12 cellular contexts compared by ENCODE assay signal in genomic region chr13:40404407-40404806, GRCh38.
A peak's percentile ranks its signal among the peaks of the same experiment; 100 is the strongest.
DNase-seq lines count a peak whose midpoint lies in the region; ATAC-seq and TF ChIP-seq lines count a peak whose summit lies in the region.
"Had no signal": no experiment of that assay in that cellular context is flagged by ENCODE, and none has a peak within 500 bp of the region (broad histone marks: within the 10 kb centered on the region; RNA-seq: fewer than 3 reads in every experiment).

No MANE protein-coding gene starts in this region.

- H2AK9ac ChIP-seq in IMR-90 (replicated peaks; ENCODE audit: low read depth, low read length, poor library complexity), result no peak overlapping the region

- intact Hi-C loops in IMR-90 (cut with micrococcal nuclease) (no loop called here), sciatic nerve (cut with DNase I) (loop anchor here (10.0 kb wide), 1 partner anchor 260 kb away; the partner anchor contains the start of gene FOXO1)

- in situ Hi-C loops in IMR-90 (cut with MboI; ENCODE audit: low sequenced_read_pairs), result no loop called here

- H3K14ac ChIP-seq in IMR-90 (replicated peaks; ENCODE audit: low read depth, low read length) (no peak overlapping the region), mesenchymal stem cell (ENCODE audit: low read length in 2 of 2) (peak overlapping the region in 1 of 2 experiments; percentile 78)

- TF ChIP-seq CTCF in IMR-90 (conservative IDR thresholded peaks at IDR 0.05; ENCODE audit: low read depth, low read length), result no peak

- no peaks in the 10 kb centered on the region for H3K36me3 ChIP-seq in IMR-90 (ENCODE audit: control insufficient read depth, insufficient read depth, low read length)
- no peaks in the 10 kb centered on the region for H3K36me3 ChIP-seq in mesenchymal stem cell (ENCODE audit: control insufficient read depth in 1 of 2, insufficient read depth in 2 of 2, low read depth in 1 of 2, low read length in 2 of 2)
- H3K36me3 ChIP-seq: BLaER1 had no signal

- WGBS in IMR-90 (ENCODE audit: extremely low coverage in 2 of 2, insufficient read length in 1 of 2), 2 experiments, result 100% methylated on average over 3 of the region's 6 CpGs; no CpG with 5 or more reads in 1 of the 2 experiments
- WGBS in mesenchymal stem cell, result 98% methylated on average over 6 of the region's 6 CpGs

- H2AFZ ChIP-seq in IMR-90 (replicated peaks; ENCODE audit: low read length, poor library complexity), result no peak overlapping the region
- H2AFZ ChIP-seq in mesenchymal stem cell (ENCODE audit: low read depth, low read length), result no peak overlapping the region
- H2AFZ ChIP-seq: GM23248 had no signal

- H3K36me3 Mint-ChIP-seq in stimulated activated memory B cell treated with anti-CD40 and anti-IgM and Interleukin-4, amounts not matched to agents 10 μg/mL and 1 μg/mL and 100 μg/mL, for 72 hours, result no peaks in the 10 kb centered on the region
- H3K36me3 Mint-ChIP-seq: CD4-positive, CD25-positive, alpha-beta regulatory T cell had no signal

- H4K8ac ChIP-seq in IMR-90 (ENCODE audit: low read depth in 2 of 2, low read length in 2 of 2) (peak overlapping the region in 1 of 2 experiments; percentile 19; a peak in 1 of 4 replicates), mesenchymal stem cell (ENCODE audit: low read length) (no peak overlapping the region)

- H3K4me3 ChIP-seq in IMR-90 (ENCODE audit: insufficient read depth, low read depth, low read length) (no peak overlapping the region), mesenchymal stem cell (ENCODE audit: insufficient read depth in 1 of 2, low read depth in 1 of 2, low read length in 2 of 2) (no peak overlapping the region)
- H3K4me3 ChIP-seq: BLaER1, GM23248 had no signal

- H3K4me1 Mint-ChIP-seq in stimulated activated memory B cell treated with anti-CD40 and anti-IgM and Interleukin-4, amounts not matched to agents 10 μg/mL and 1 μg/mL and 100 μg/mL, for 72 hours, result peaks cover 47% of the 10 kb centered on the region

- ATAC-seq in IMR-90 (ENCODE audit: low read depth), result no peak
- no peak for ATAC-seq in stimulated activated memory B cell treated with anti-CD40 and anti-IgM and Interleukin-4, amounts not matched to agents 10 μg/mL and 1 μg/mL and 100 μg/mL, for 72 hours
- ATAC-seq in sciatic nerve, result no peak
- ATAC-seq in GM18502 (IDR thresholded peaks at IDR 0.05; ENCODE audit: poor library complexity, unreplicated experiment), result no peak

- H3K9ac ChIP-seq in IMR-90 (ENCODE audit: low read depth, low read length) (no peak overlapping the region), mesenchymal stem cell (ENCODE audit: low read length) (no peak overlapping the region)
- H3K9ac ChIP-seq: BLaER1, GM23248 had no signal

- H3K79me1 ChIP-seq in IMR-90 (ENCODE audit: low read depth in 1 of 2, low read length in 2 of 2), result no peaks in the 10 kb centered on the region
- no peaks in the 10 kb centered on the region for H3K79me1 ChIP-seq in mesenchymal stem cell (replicated peaks; ENCODE audit: low read length, poor library complexity, severe bottlenecking)

- no peak overlapping the region for H2BK5ac ChIP-seq in IMR-90 (ENCODE audit: low read depth, low read length, poor library complexity, severe bottlenecking)
- H2BK5ac ChIP-seq in mesenchymal stem cell (ENCODE audit: low read depth, low read length, poor library complexity, severe bottlenecking), result no peak overlapping the region

- 0 out of 3 replicates have a peak overlapping the region, but pooled peaks have one; percentile 13 for H2BK15ac ChIP-seq in IMR-90 (ENCODE audit: low read depth, low read length)
- H2BK15ac ChIP-seq in mesenchymal stem cell (ENCODE audit: low read depth, poor library complexity, severe bottlenecking), result peak overlapping the region; percentile 26

- no peak overlapping the region for H3K23ac ChIP-seq in IMR-90 (ENCODE audit: low read depth, low read length)
- no peak overlapping the region for H3K23ac ChIP-seq in mesenchymal stem cell (ENCODE audit: low read length in 2 of 2)

- no peak overlapping the region for H3K4me3 Mint-ChIP-seq in stimulated activated memory B cell treated with anti-CD40 and anti-IgM and Interleukin-4, amounts not matched to agents 10 μg/mL and 1 μg/mL and 100 μg/mL, for 72 hours

- H3K4me1 ChIP-seq in IMR-90 (ENCODE audit: control insufficient read depth, insufficient read depth, low read length), result peaks cover 15% of the 10 kb centered on the region
- peaks cover 11% of the 10 kb centered on the region for H3K4me1 ChIP-seq in mesenchymal stem cell (ENCODE audit: control insufficient read depth, insufficient read depth, low read depth, low read length)

- H3K27me3 ChIP-seq in IMR-90 (ENCODE audit: control insufficient read depth, insufficient read depth, low read length), result no peaks in the 10 kb centered on the region
- H3K27me3 ChIP-seq in mesenchymal stem cell (ENCODE audit: control insufficient read depth in 1 of 2, insufficient read depth in 1 of 2, low read length in 2 of 2), result no peaks in the 10 kb centered on the region
- H3K27me3 ChIP-seq: BLaER1 had no signal

- no peaks in the 10 kb centered on the region for H3K9me3 ChIP-seq in IMR-90 (ENCODE audit: control insufficient read depth, insufficient read depth, low read length)
- H3K9me3 ChIP-seq in mesenchymal stem cell (ENCODE audit: control insufficient read depth, low read length), result no peaks in the 10 kb centered on the region

- no peak for TF ChIP-seq RAD21 in IMR-90 (IDR thresholded peaks at IDR 0.05; ENCODE audit: low read length)

- H2BK12ac ChIP-seq in mesenchymal stem cell (ENCODE audit: low read length in 2 of 2), result peak overlapping the region in 1 of 2 experiments; percentile 45

- H3K56ac ChIP-seq in IMR-90 (ENCODE audit: extremely low read depth, insufficient read depth, low read length), result no peak overlapping the region

- no peak overlapping the region for H3K18ac ChIP-seq in IMR-90 (ENCODE audit: low read depth, low read length)
- H3K18ac ChIP-seq in mesenchymal stem cell (ENCODE audit: low read depth in 1 of 2, low read length in 2 of 2), result peak overlapping the region in 1 of 2 experiments; percentile 61

- POLR2A ChIA-PET in IMR-90 (lab: Charles Lee; ENCODE audit: unreplicated experiment), result no interaction called here

- H4K20me1 ChIP-seq in IMR-90 (ENCODE audit: insufficient read depth, low read length), result no peaks in the 10 kb centered on the region
- H4K20me1 ChIP-seq: BLaER1 had no signal

- no peaks in the 10 kb centered on the region for H3K27me3 Mint-ChIP-seq in stimulated activated memory B cell treated with anti-CD40 and anti-IgM and Interleukin-4, amounts not matched to agents 10 μg/mL and 1 μg/mL and 100 μg/mL, for 72 hours
- H3K27me3 Mint-ChIP-seq: CD4-positive, CD25-positive, alpha-beta regulatory T cell had no signal

- dilution Hi-C loops in IMR-90 (cut with HindIII; ENCODE audit: low sequenced_read_pairs, unreplicated experiment), result no loop called here

- CTCF ChIA-PET in IMR-90 (lab: Yijun Ruan, JAX), result no interaction called here

- H2BK20ac ChIP-seq in IMR-90 (ENCODE audit: low read depth, low read length), result peak overlapping the region; percentile 5

- BruUV-seq in IMR-90 (replicated peaks; lab: Mats Ljungman, UMichigan), result no TSS peak

- H3K27ac ChIP-seq in IMR-90 (ENCODE audit: insufficient read depth, low read length) (no peak overlapping the region), mesenchymal stem cell (ENCODE audit: low read length, poor library complexity, severe bottlenecking) (no peak overlapping the region)
- H3K27ac ChIP-seq: BLaER1, GM23248 had no signal

- H2BK120ac ChIP-seq in IMR-90 (ENCODE audit: low read depth, low read length) (peak overlapping the region; percentile 21; the same call in 1 of the 2 replicates), mesenchymal stem cell (ENCODE audit: low read depth, low read length) (no peak overlapping the region)

- peak overlapping the region; percentile 68 for H3K27ac Mint-ChIP-seq in stimulated activated memory B cell treated with anti-CD40 and anti-IgM and Interleukin-4, amounts not matched to agents 10 μg/mL and 1 μg/mL and 100 μg/mL, for 72 hours

- H3K4me2 ChIP-seq in IMR-90 (ENCODE audit: low read depth, low read length), result no peak overlapping the region
- no peak overlapping the region for H3K4me2 ChIP-seq in mesenchymal stem cell (ENCODE audit: low read length, poor library complexity, severe bottlenecking)
- H3K4me2 ChIP-seq: BLaER1 had no signal

- H4K5ac ChIP-seq in IMR-90 (ENCODE audit: low read depth, low read length), result no peak overlapping the region

- H2AK5ac ChIP-seq in IMR-90 (ENCODE audit: low read depth, low read length) (peak overlapping the region; percentile 67), mesenchymal stem cell (ENCODE audit: low read length, severe bottlenecking) (peak overlapping the region; percentile 41)

- H3K4ac ChIP-seq in IMR-90 (ENCODE audit: low read depth, low read length) (no peak overlapping the region), mesenchymal stem cell (ENCODE audit: low read depth in 1 of 2, low read length in 2 of 2) (no peak overlapping the region)

- no peaks in the 10 kb centered on the region for H3K9me3 Mint-ChIP-seq in stimulated activated memory B cell treated with anti-CD40 and anti-IgM and Interleukin-4, amounts not matched to agents 10 μg/mL and 1 μg/mL and 100 μg/mL, for 72 hours

- no peak for TF ChIP-seq POLR2A in IMR-90 (IDR thresholded peaks at IDR 0.05; ENCODE audit: low read depth, low read length)

- H4K91ac ChIP-seq in IMR-90 (ENCODE audit: insufficient read depth, low read depth, low read length) (no peak overlapping the region), mesenchymal stem cell (ENCODE audit: low read length) (no peak overlapping the region)

- peaks cover 6% of the 10 kb centered on the region for H3K9me1 ChIP-seq in IMR-90 (ENCODE audit: insufficient read depth, low read length)

- DNase-seq in IMR-90, result no peak
- DNase-seq in mesenchymal stem cell, result no peak
- DNase-seq in sciatic nerve (ENCODE audit: low spot score), result no peak
- no peak for DNase-seq in RPMI8226
- DNase-seq: AML-193; Calu3; CD4-positive, CD25-positive, alpha-beta regulatory T cell; DMS 273 treated with DMSO at 0.1 percent for 48 hours; GM23248 had no signal

TF ChIP-seq in IMR-90, 13 proteins besides CTCF, POLR2A, EP300 and RAD21 (continues in another document):
- TF ChIP-seq BHLHE40 (IDR thresholded peaks at IDR 0.05; ENCODE audit: low read depth, low read length) (no peak), FOS (IDR thresholded peaks at IDR 0.05; ENCODE audit: low read depth, low read length) (no peak), NFE2L2 (IDR thresholded peaks at IDR 0.05; ENCODE audit: low read depth, low read length) (no peak), SMC3 (IDR thresholded peaks at IDR 0.05; ENCODE audit: low read depth, low read length) (no peak), MXI1 (IDR thresholded peaks at IDR 0.05; ENCODE audit: borderline replicate concordance, low read depth, low read length) (no peak), RFX5 (IDR thresholded peaks at IDR 0.05; ENCODE audit: low read depth, low read length) (no peak), RCOR1 (IDR thresholded peaks at IDR 0.05; ENCODE audit: insufficient replicate concordance, low read length) (no peak)
